ENCODE assay signal across 21 cellular contexts in the genomic region with DNA sequence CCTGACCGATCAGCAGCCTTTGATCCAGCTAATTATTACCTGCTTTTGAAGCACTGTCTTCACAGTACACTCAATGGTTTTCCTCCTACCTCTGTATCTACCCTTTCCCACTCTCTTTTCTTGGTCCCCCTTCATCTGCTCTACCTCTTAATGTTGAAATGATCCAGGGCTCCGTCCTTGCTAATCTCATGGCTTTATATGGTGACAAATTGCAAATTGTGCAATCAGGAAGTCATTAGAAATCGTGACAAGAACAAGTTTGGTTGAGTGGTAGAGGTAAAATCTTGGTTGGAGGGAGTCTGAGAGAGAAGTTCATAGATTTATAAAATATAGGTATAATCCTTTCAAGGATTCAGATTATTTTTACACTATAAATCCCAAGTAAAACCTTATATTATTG. TPM values are rescaled to one million over a fixed set of nuclear protein-coding genes. Genes with fewer than 3 reads are reported as not detected.
"Had no signal": no experiment of that assay in that cellular context is flagged by ENCODE, and none has a peak within 500 bp of the region (broad histone marks: within the 10 kb centered on the region; RNA-seq: fewer than 3 reads in every experiment).

No MANE protein-coding gene starts in this region.

- FAIRE-seq: frontal cortex had no signal

- H3K27ac ChIP-seq: ascending aorta, breast epithelium, heart left ventricle, spleen, testis, upper lobe of left lung had no signal

- H3K27me3 ChIP-seq: ascending aorta, breast epithelium, spleen, testis, upper lobe of left lung had no signal

- DNase-seq: activated CD4-positive, alpha-beta memory T cell treated with anti-CD3 and anti-CD28 coated beads for 36 hours; activated CD4-positive, alpha-beta T cell treated with anti-CD3 and anti-CD28 coated beads for 36 hours; activated CD8-positive, alpha-beta memory T cell treated with anti-CD3 and anti-CD28 coated beads, Interleukin-2, amount 10 ng/mL, durations not matched to agents 7 days and 5 days; activated naive CD4-positive, alpha-beta T cell treated with anti-CD3 and anti-CD28 coated beads for 36 hours; activated T-cell treated with anti-CD3 and anti-CD28 coated beads, Interleukin-2, amount 50 U/mL, for 1 hour; cerebellar nuclear complex; effector memory CD8-positive, alpha-beta T cell; heart left ventricle; immature natural killer cell; nucleus accumbens; spleen; stimulated activated naive CD8-positive, alpha-beta T cell treated with anti-CD3 and anti-CD28 coated beads, Interleukin-15, amount 100 ng/mL, for 72 hours; testis; upper lobe of left lung had no signal

- H3K27ac Mint-ChIP-seq: activated CD4-positive, alpha-beta memory T cell treated with anti-CD3 and anti-CD28 coated beads for 36 hours; activated CD4-positive, alpha-beta T cell treated with anti-CD3 and anti-CD28 coated beads for 36 hours; activated CD8-positive, alpha-beta memory T cell treated with anti-CD3 and anti-CD28 coated beads, Interleukin-2, amount 10 ng/mL, durations not matched to agents 7 days and 5 days; activated naive CD4-positive, alpha-beta T cell treated with anti-CD3 and anti-CD28 coated beads for 36 hours; activated T-helper 2 cell treated with anti-CD3 and anti-CD28 coated beads, Interferon-gamma antibody, Interleukin-2, Interleukin-4, amounts not matched to agents 10 μg/mL and 5 μg/mL and 100 μg/mL, durations not matched to agents 14 hours and 24 hours and 36 hours; effector memory CD8-positive, alpha-beta T cell; immature natural killer cell; nephron; stimulated activated naive CD8-positive, alpha-beta T cell treated with anti-CD3 and anti-CD28 coated beads, Interleukin-15, amount 100 ng/mL, for 72 hours had no signal

- H3K36me3 Mint-ChIP-seq: activated CD4-positive, alpha-beta memory T cell treated with anti-CD3 and anti-CD28 coated beads for 36 hours; activated CD8-positive, alpha-beta memory T cell treated with anti-CD3 and anti-CD28 coated beads, Interleukin-2, amount 10 ng/mL, durations not matched to agents 7 days and 5 days; immature natural killer cell had no signal

- H3K4me3 ChIP-seq: ascending aorta, breast epithelium, heart left ventricle, spleen, testis, upper lobe of left lung had no signal

- H3K9me3 Mint-ChIP-seq: activated CD4-positive, alpha-beta memory T cell treated with anti-CD3 and anti-CD28 coated beads for 36 hours; activated naive CD4-positive, alpha-beta T cell treated with anti-CD3 and anti-CD28 coated beads for 36 hours; activated T-helper 2 cell treated with anti-CD3 and anti-CD28 coated beads, Interferon-gamma antibody, Interleukin-2, Interleukin-4, amounts not matched to agents 10 μg/mL and 5 μg/mL and 100 μg/mL, durations not matched to agents 14 hours and 24 hours and 36 hours; effector memory CD8-positive, alpha-beta T cell; immature natural killer cell; nephron; stimulated activated naive CD8-positive, alpha-beta T cell treated with anti-CD3 and anti-CD28 coated beads, Interleukin-15, amount 100 ng/mL, for 72 hours had no signal

- H3K4me1 Mint-ChIP-seq: activated CD4-positive, alpha-beta T cell treated with anti-CD3 and anti-CD28 coated beads for 36 hours; activated CD8-positive, alpha-beta memory T cell treated with anti-CD3 and anti-CD28 coated beads, Interleukin-2, amount 10 ng/mL, durations not matched to agents 7 days and 5 days; immature natural killer cell; nephron; stimulated activated naive CD8-positive, alpha-beta T cell treated with anti-CD3 and anti-CD28 coated beads, Interleukin-15, amount 100 ng/mL, for 72 hours had no signal

- H3K4me3 Mint-ChIP-seq: activated CD4-positive, alpha-beta memory T cell treated with anti-CD3 and anti-CD28 coated beads for 36 hours; activated CD4-positive, alpha-beta T cell treated with anti-CD3 and anti-CD28 coated beads for 36 hours; activated CD8-positive, alpha-beta memory T cell treated with anti-CD3 and anti-CD28 coated beads, Interleukin-2, amount 10 ng/mL, durations not matched to agents 7 days and 5 days; activated naive CD4-positive, alpha-beta T cell treated with anti-CD3 and anti-CD28 coated beads for 36 hours; effector memory CD8-positive, alpha-beta T cell; immature natural killer cell; nephron; stimulated activated naive CD8-positive, alpha-beta T cell treated with anti-CD3 and anti-CD28 coated beads, Interleukin-15, amount 100 ng/mL, for 72 hours had no signal

- ATAC-seq: activated CD4-positive, alpha-beta T cell treated with anti-CD3 and anti-CD28 coated beads for 36 hours; activated CD8-positive, alpha-beta memory T cell treated with anti-CD3 and anti-CD28 coated beads, Interleukin-2, amount 10 ng/mL, durations not matched to agents 7 days and 5 days; effector memory CD8-positive, alpha-beta T cell; heart left ventricle; sciatic nerve; stimulated activated naive CD8-positive, alpha-beta T cell treated with anti-CD3 and anti-CD28 coated beads, Interleukin-15, amount 100 ng/mL, for 72 hours had no signal

- H3K9me3 ChIP-seq: ascending aorta, breast epithelium, heart left ventricle, spleen, testis, upper lobe of left lung had no signal

- H3K4me1 ChIP-seq: ascending aorta, breast epithelium, testis, upper lobe of left lung had no signal

- H3K36me3 ChIP-seq: ascending aorta, breast epithelium, heart left ventricle, spleen, upper lobe of left lung, WERI-Rb-1 had no signal

RNA-seq across cellular contexts. Expression of a gene that starts 49.7 kb away (rescaled TPM):
- polyA plus RNA-seq: immature natural killer cell had no signal
